ENCODE assay signal across 1 cellular context in genomic region chr20:17939622-17940446, GRCh38.
TF ChIP-seq lines count a peak whose summit lies in the region.

No MANE protein-coding gene starts in this region.

TF ChIP-seq in SK-N-SH, 30 proteins besides CTCF, POLR2A, EP300 and RAD21 (continued from another document):
- no peak for TF ChIP-seq IRF3 (IDR thresholded peaks at IDR 0.05; ENCODE audit: low read depth, low read length)
- no peak for TF ChIP-seq JUND (IDR thresholded peaks at IDR 0.05)
